ENCODE assay signal across 28 cellular contexts in genomic region chr14:71527807-71528206, GRCh38.
"Had no signal": no experiment of that assay in that cellular context is flagged by ENCODE, and none has a peak within 500 bp of the region (broad histone marks: within the 10 kb centered on the region; RNA-seq: fewer than 3 reads in every experiment).

No MANE protein-coding gene starts in this region.

- ATAC-seq: left lobe of liver; mucosa of descending colon; natural killer cell treated with Interleukin-12 subunit alpha and Interleukin-12 subunit beta and Interleukin-15 and Interleukin-18, amount 100 ng/mL, for 72 hours; pancreas; sciatic nerve; stimulated activated effector memory CD8-positive, alpha-beta T cell treated with anti-CD3 and anti-CD28 coated beads, Interleukin-12 subunit alpha, Interleukin-12 subunit beta, amount 100 ng/mL, for 72 hours had no signal

- H3K27me3 ChIP-seq: colonic mucosa, esophagus muscularis mucosa, neutrophil, pancreas, right atrium auricular region, stomach, tibial artery had no signal

- H3K36me3 ChIP-seq: colonic mucosa, esophagus muscularis mucosa, pancreas, right atrium auricular region, tibial artery had no signal

- FAIRE-seq: endothelial cell of umbilical vein, frontal cortex, kidney, pancreas had no signal

- H3K27me3 Mint-ChIP-seq: dendritic cell treated with granulocyte-macrophage colony-stimulating factor and Interleukin-4, amounts not matched to agents 40 ng/mL and 50 ng/mL, for 4 days; naive B cell; natural killer cell treated with Interleukin-12 subunit alpha and Interleukin-12 subunit beta and Interleukin-15 and Interleukin-18, amount 100 ng/mL, for 72 hours; type B pancreatic cell had no signal

- DNase-seq: colonic mucosa; effector memory CD4-positive, alpha-beta T cell; hypothalamus; kidney; mesenchymal stem cell; mucosa of descending colon; naive B cell; pancreas; stimulated activated CD4-positive, alpha-beta T cell treated with anti-CD3 and anti-CD28 coated beads, Interleukin-12 subunit alpha, Interleukin-12 subunit beta, amount 100 ng/mL, for 4 hours; stimulated activated CD4-positive, alpha-beta T cell treated with anti-CD3 and anti-CD28 coated beads, Interleukin-2, amount 100 ng/mL, for 24 hours; stimulated activated CD4-positive, alpha-beta T cell treated with anti-CD3 and anti-CD28 coated beads, Interleukin-4, amount 100 ng/mL, for 24 hours; stimulated activated naive CD4-positive, alpha-beta T cell treated with Interleukin-2 at 50 U/mL for 16 hours; stomach; tibial artery had no signal

- H3K27ac ChIP-seq: colonic mucosa, esophagus muscularis mucosa, neutrophil, pancreas, right atrium auricular region, stomach, tibial artery had no signal

- H3K9me3 ChIP-seq: colonic mucosa, esophagus muscularis mucosa, mucosa of descending colon, neutrophil, pancreas, right atrium auricular region, stomach, tibial artery had no signal

- H3K4me2 ChIP-seq: smooth muscle cell had no signal

- H3K9me3 Mint-ChIP-seq: dendritic cell treated with granulocyte-macrophage colony-stimulating factor and Interleukin-4, amounts not matched to agents 40 ng/mL and 50 ng/mL, for 4 days; mesothelial cell of epicardium; naive B cell; natural killer cell treated with Interleukin-12 subunit alpha and Interleukin-12 subunit beta and Interleukin-15 and Interleukin-18, amount 100 ng/mL, for 72 hours; neural crest cell; stimulated activated effector memory CD8-positive, alpha-beta T cell treated with anti-CD3 and anti-CD28 coated beads, Interleukin-12 subunit alpha, Interleukin-12 subunit beta, amount 100 ng/mL, for 72 hours; type B pancreatic cell had no signal

- H3K4me1 ChIP-seq: colonic mucosa, pancreas had no signal

- H3K36me3 Mint-ChIP-seq: mesothelial cell of epicardium had no signal

- H3K27ac Mint-ChIP-seq: dendritic cell treated with granulocyte-macrophage colony-stimulating factor and Interleukin-4, amounts not matched to agents 40 ng/mL and 50 ng/mL, for 4 days; mesothelial cell of epicardium; natural killer cell treated with Interleukin-12 subunit alpha and Interleukin-12 subunit beta and Interleukin-15 and Interleukin-18, amount 100 ng/mL, for 72 hours; stimulated activated effector memory CD8-positive, alpha-beta T cell treated with anti-CD3 and anti-CD28 coated beads, Interleukin-12 subunit alpha, Interleukin-12 subunit beta, amount 100 ng/mL, for 72 hours; type B pancreatic cell had no signal

- H3K4me3 ChIP-seq: colonic mucosa, esophagus muscularis mucosa, mucosa of descending colon, pancreas, right atrium auricular region, smooth muscle cell, stomach, tibial artery had no signal

- H3K4me3 Mint-ChIP-seq: dendritic cell treated with granulocyte-macrophage colony-stimulating factor and Interleukin-4, amounts not matched to agents 40 ng/mL and 50 ng/mL, for 4 days; mesothelial cell of epicardium; naive B cell; natural killer cell treated with Interleukin-12 subunit alpha and Interleukin-12 subunit beta and Interleukin-15 and Interleukin-18, amount 100 ng/mL, for 72 hours; neural crest cell; stimulated activated effector memory CD8-positive, alpha-beta T cell treated with anti-CD3 and anti-CD28 coated beads, Interleukin-12 subunit alpha, Interleukin-12 subunit beta, amount 100 ng/mL, for 72 hours; type B pancreatic cell had no signal
